In genomic region chr6:12608874-12609273, GRCh38 we compare ENCODE assay signal across 1 cellular context.
TF ChIP-seq lines count a peak whose summit lies in the region.

No MANE protein-coding gene starts in this region.

TF ChIP-seq in SK-N-SH, 30 proteins besides CTCF, POLR2A, EP300 and RAD21 (continued from another document):
- no peak for TF ChIP-seq SIN3A (IDR thresholded peaks at IDR 0.05; ENCODE audit: borderline replicate concordance, low read depth, low read length)
- no peak for TF ChIP-seq MXI1 (IDR thresholded peaks at IDR 0.05; ENCODE audit: low read depth, low read length)
- no peak for TF ChIP-seq TCF12 (IDR thresholded peaks at IDR 0.05)
